1 cellular context compared by ENCODE assay signal in genomic region chr7:93013471-93014061, GRCh38.
TF ChIP-seq lines count a peak whose summit lies in the region.

No MANE protein-coding gene starts in this region.

TF ChIP-seq in GM23338, 12 proteins besides CTCF, POLR2A, EP300 and RAD21 (continued from another document):
- TF ChIP-seq ETS1 (IDR thresholded peaks at IDR 0.05) (no peak), ZNF114 (CRISPR knock-in tag; IDR thresholded peaks at IDR 0.05) (no peak), NANOG (IDR thresholded peaks at IDR 0.05; ENCODE audit: borderline replicate concordance) (no peak)
